Comparison of ENCODE assay signal across 20 cellular contexts in the genomic region with DNA sequence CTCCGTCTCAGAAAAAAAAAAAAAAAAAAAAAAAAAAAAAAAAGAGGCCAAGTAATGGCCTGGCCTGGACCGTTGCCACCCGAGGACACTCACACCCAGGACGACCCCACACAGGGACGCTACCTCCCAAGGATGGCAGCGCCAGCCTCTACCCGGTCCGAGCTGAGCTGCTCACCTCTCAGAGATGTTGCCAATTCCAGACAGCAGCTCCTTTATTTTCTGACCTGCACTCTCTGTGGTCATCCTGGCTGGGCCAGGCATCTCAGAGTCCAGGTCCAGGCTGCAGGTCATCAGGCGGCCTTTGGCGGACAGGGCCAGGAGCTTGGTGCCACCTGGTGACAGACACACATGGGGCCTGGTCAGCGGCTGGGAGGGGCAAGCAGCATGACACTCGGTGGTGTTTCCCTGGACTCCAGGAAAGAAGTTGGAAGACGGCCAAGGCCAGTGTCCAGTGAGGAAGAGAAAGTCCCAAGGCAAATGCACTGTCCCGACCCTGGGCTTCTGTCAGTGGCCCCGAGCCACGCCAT. TPM values are rescaled to one million over a fixed set of nuclear protein-coding genes. Genes with fewer than 3 reads are reported as not detected.
DNase-seq lines count a peak whose midpoint lies in the region; ATAC-seq and TF ChIP-seq lines count a peak whose summit lies in the region.
"Had no signal": no experiment of that assay in that cellular context is flagged by ENCODE, and none has a peak within 500 bp of the region (broad histone marks: within the 10 kb centered on the region; RNA-seq: fewer than 3 reads in every experiment).

No MANE protein-coding gene starts in this region.

- H3K4me1 ChIP-seq in SK-N-SH (ENCODE audit: control insufficient read depth in 1 of 2, insufficient read depth in 2 of 2, low read depth in 1 of 2, low read length in 1 of 2) (peaks cover 5 to 24% of the 10 kb centered on the region in 2 experiments; a peak in 2 of 4 replicates), Loucy (ENCODE audit: insufficient read depth, low read length, poor library complexity, severe bottlenecking) (peaks cover 31% of the 10 kb centered on the region)
- H3K4me1 ChIP-seq: BE2C had no signal

- ATAC-seq in SK-N-SH treated with all-trans-retinoic acid at 6 μM for 48 hours = no peak
- ATAC-seq: activated CD8-positive, alpha-beta T cell treated with anti-CD3 and anti-CD28 coated beads for 36 hours; HCT116 had no signal

- 0 out of 2 replicates have a peak, but pooled peaks have one; percentile 18 for TF ChIP-seq RAD21 in SK-N-SH (IDR thresholded peaks at IDR 0.05; ENCODE audit: low read length)

- no peaks in the 10 kb centered on the region for H3K9me3 Mint-ChIP-seq in nephron progenitor cell
- H3K9me3 Mint-ChIP-seq: activated CD8-positive, alpha-beta T cell treated with anti-CD3 and anti-CD28 coated beads for 36 hours had no signal

- H3K9me3 ChIP-seq in SK-N-SH (no peaks in the 10 kb centered on the region), Loucy (ENCODE audit: insufficient read depth, low read depth, low read length) (no peaks in the 10 kb centered on the region), MG63 (no peaks in the 10 kb centered on the region)
- H3K9me3 ChIP-seq: BE2C, Peyer's patch, tibial artery had no signal

- H4K20me1 ChIP-seq in SK-N-SH (ENCODE audit: insufficient read depth) = peaks cover 12% of the 10 kb centered on the region; the same call in 1 of the 2 replicates
- peaks cover 20% of the 10 kb centered on the region for H4K20me1 ChIP-seq in Loucy (ENCODE audit: insufficient read depth, low read length, poor library complexity, severe bottlenecking)

- CTCF ChIA-PET in SK-N-SH (lab: Yijun Ruan, JAX) = interaction anchor here (1.0 to 2.3 kb wide), 2 partner anchors 12 to 109 kb away, joined by 3 to 11 read pairs; no protein-coding TSS in a partner anchor

- no peaks in the 10 kb centered on the region for H3K27me3 Mint-ChIP-seq in nephron progenitor cell (ENCODE audit: low read depth, poor library complexity)
- H3K27me3 Mint-ChIP-seq: activated CD8-positive, alpha-beta T cell treated with anti-CD3 and anti-CD28 coated beads for 36 hours had no signal

- TF ChIP-seq EP300 in SK-N-SH (IDR thresholded peaks at IDR 0.05; ENCODE audit: borderline replicate concordance in 1 of 2, low read depth in 1 of 2, low read length in 1 of 2) = no peak

- H3K9ac ChIP-seq in SK-N-SH (no peak overlapping the region), Loucy (ENCODE audit: low read depth, low read length, poor library complexity, severe bottlenecking) (no peak overlapping the region)

- H3K4me3 Mint-ChIP-seq in nephron progenitor cell = peak overlapping the region; percentile 54

- POLR2A ChIA-PET in SK-N-SH (lab: Yijun Ruan, JAX) = no interaction called here

- H3K27ac ChIP-seq in SK-N-SH (ENCODE audit: low read depth in 2 of 2, low read length in 1 of 2) = no peak overlapping the region
- H3K27ac ChIP-seq: 22Rv1, Peyer's patch, tibial artery had no signal

- H3K4me3 ChIP-seq in SK-N-SH (ENCODE audit: low read depth in 2 of 2, low read length in 1 of 2) = no peak overlapping the region
- H3K4me3 ChIP-seq in Loucy (ENCODE audit: low read length, poor library complexity, severe bottlenecking) = no peak overlapping the region
- no peak overlapping the region for H3K4me3 ChIP-seq in MG63
- H3K4me3 ChIP-seq: Peyer's patch, tibial artery had no signal

- TF ChIP-seq CTCF in SK-N-SH (IDR thresholded peaks at IDR 0.05) = no peak
- TF ChIP-seq CTCF in Loucy (conservative IDR thresholded peaks at IDR 0.05; ENCODE audit: low read length) = no peak
- TF ChIP-seq CTCF in nephron progenitor cell (IDR thresholded peaks at IDR 0.05) = no peak

- peaks cover 39 to 55% of the 10 kb centered on the region in 2 experiments for H3K36me3 ChIP-seq in SK-N-SH (replicated peaks in 1 of 2; ENCODE audit: control insufficient read depth in 1 of 2, insufficient read depth in 2 of 2, low read length in 1 of 2)
- H3K36me3 ChIP-seq in Loucy (ENCODE audit: insufficient read depth, low read length) = peaks cover 24% of the 10 kb centered on the region; the same call in 1 of the 2 replicates
- H3K36me3 ChIP-seq in MG63 = peaks cover 73% of the 10 kb centered on the region

- H3K4me2 ChIP-seq in SK-N-SH (no peak overlapping the region), Loucy (ENCODE audit: low read depth, low read length, poor library complexity, severe bottlenecking) (peak overlapping the region; percentile 83)

- peaks cover 22% of the 10 kb centered on the region for H3K36me3 Mint-ChIP-seq in nephron progenitor cell (ENCODE audit: low read depth)

- H3K9me2 ChIP-seq in SK-N-SH = no peaks in the 10 kb centered on the region
- H3K9me2 ChIP-seq in Loucy (replicated peaks; ENCODE audit: low read depth, low read length) = no peaks in the 10 kb centered on the region

- peaks cover 40% of the 10 kb centered on the region for H3K4me1 Mint-ChIP-seq in nephron progenitor cell

- H2AFZ ChIP-seq in SK-N-SH (ENCODE audit: low read depth) (no peak overlapping the region), Loucy (ENCODE audit: low read length) (no peak overlapping the region)

- H3K79me2 ChIP-seq in SK-N-SH (ENCODE audit: insufficient read depth) = peaks cover 41% of the 10 kb centered on the region
- H3K79me2 ChIP-seq in Loucy (ENCODE audit: insufficient read depth, low read length) = peaks cover 33% of the 10 kb centered on the region

- DNase-seq in SK-N-SH = no peak
- peak; percentile 50 for DNase-seq in cerebellum (ENCODE audit: low spot score)
- no peak for DNase-seq in nephron progenitor cell
- no peak for DNase-seq in SK-N-DZ (ENCODE audit: low spot score)
- DNase-seq in activated gamma-delta T cell treated with Interleukin-2 at 50 U/mL for 16 hours = no peak
- DNase-seq in MG63 = no peak
- DNase-seq: activated CD8-positive, alpha-beta T cell treated with anti-CD3 and anti-CD28 coated beads for 36 hours; activated T-cell treated with anti-CD3 and anti-CD28 coated beads, Interleukin-2, amount 50 U/mL, for 48 hours; BE2C; GDM1; islet precursor cell; NCI-H1436; NCI-H774; Peyer's patch; stimulated activated naive CD4-positive, alpha-beta T cell treated with Interleukin-2 at 50 U/mL for 16 hours; tibial artery had no signal

- WGBS in SK-N-SH (ENCODE audit: low lambda C conversion rate) = 88% methylated on average over 16 of the region's 16 CpGs

- no peaks in the 10 kb centered on the region for H3K27me3 ChIP-seq in SK-N-SH (ENCODE audit: insufficient read depth)
- no peaks in the 10 kb centered on the region for H3K27me3 ChIP-seq in Loucy (ENCODE audit: insufficient read depth, low read length, poor library complexity, severe bottlenecking)
- no peaks in the 10 kb centered on the region for H3K27me3 ChIP-seq in MG63
- H3K27me3 ChIP-seq: BE2C, Peyer's patch, tibial artery had no signal

- H3K27ac Mint-ChIP-seq in nephron progenitor cell = no peak overlapping the region

- H3F3A ChIP-seq in SK-N-SH (replicated peaks; ENCODE audit: insufficient read depth) = peaks cover 16% of the 10 kb centered on the region
- peaks cover 10% of the 10 kb centered on the region; the same call in 1 of the 2 replicates for H3F3A ChIP-seq in Loucy (ENCODE audit: low read depth)

TF ChIP-seq in SK-N-SH, 30 proteins besides CTCF, POLR2A, EP300 and RAD21 (continues in another document):
- TF ChIP-seq EZH2phosphoT487 (IDR thresholded peaks at IDR 0.05; ENCODE audit: borderline replicate concordance, low read depth) (no peak), FOSL2 (IDR thresholded peaks at IDR 0.05; ENCODE audit: borderline replicate concordance, low read depth) (no peak), TAF1 (IDR thresholded peaks at IDR 0.05; ENCODE audit: borderline replicate concordance, low read depth, low read length) (no peak), MXI1 (IDR thresholded peaks at IDR 0.05; ENCODE audit: low read depth, low read length) (no peak), JUND (IDR thresholded peaks at IDR 0.05) (no peak)
- TF ChIP-seq, protein P1, sequence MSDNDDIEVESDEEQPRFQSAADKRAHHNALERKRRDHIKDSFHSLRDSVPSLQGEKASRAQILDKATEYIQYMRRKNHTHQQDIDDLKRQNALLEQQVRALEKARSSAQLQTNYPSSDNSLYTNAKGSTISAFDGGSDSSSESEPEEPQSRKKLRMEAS (IDR thresholded peaks at IDR 0.05; ENCODE audit: low read depth) = no peak

TF ChIP-seq in SK-N-SH treated with all-trans-retinoic acid at 6 μM for 48 hours, 23 proteins besides CTCF, POLR2A, EP300 and RAD21 (continues in another document):
- no peak for TF ChIP-seq RARB (CRISPR knock-in tag; IDR thresholded peaks at IDR 0.05)

RNA-seq across cellular contexts. Expression of a gene that starts 3.1 kb away (rescaled TPM):
- 17.1 and 18.9 TPM in 2 replicates for polyA plus RNA-seq in SK-N-SH (2012; rRNA removed)
- 6.8 and 12.0 TPM in 2 replicates for polyA plus RNA-seq in SK-N-SH (2012; cell fraction: cytosol; rRNA removed)
- polyA plus RNA-seq in SK-N-SH (2012; cell fraction: nucleus; rRNA removed) = 94.3 and 134 TPM in 2 replicates
- total RNA-seq in cerebellum = 25.8 TPM
- 40.2 and 49.0 TPM in 2 replicates for polyA plus RNA-seq in SK-N-DZ (2014; cell fraction: cytosol; rRNA removed)
- polyA plus RNA-seq in SK-N-DZ (2014; cell fraction: nucleus; rRNA removed) = 85.2 and 88.2 TPM in 2 replicates
- 25.6 and 41.7 TPM in 2 replicates for total RNA-seq in MG63 (2014; rRNA removed; shearing (Covaris generic); ENCODE audit: low replicate concordance)

RNA-seq across cellular contexts. Expression of a gene that starts 20.9 kb away (rescaled TPM):
- polyA plus RNA-seq in SK-N-SH (2012; rRNA removed) = 2.0 and 2.1 TPM in 2 replicates
- 0.31 and 0.79 TPM in 2 replicates for polyA plus RNA-seq in SK-N-SH (2012; cell fraction: cytosol; rRNA removed)
- polyA plus RNA-seq in SK-N-SH (2012; cell fraction: nucleus; rRNA removed) = 10.6 and 13.6 TPM in 2 replicates
- total RNA-seq in cerebellum = 4.0 TPM
- polyA plus RNA-seq in SK-N-DZ (2014; cell fraction: cytosol; rRNA removed) = 0.13 TPM in 1 of 2 replicates, not detected in the other
- polyA plus RNA-seq in SK-N-DZ (2014; cell fraction: nucleus; rRNA removed) = 0.52 TPM in 1 of 2 replicates, not detected in the other
- 0.12 TPM in 1 of 2 replicates, not detected in the other for total RNA-seq in MG63 (2014; rRNA removed; shearing (Covaris generic); ENCODE audit: low replicate concordance)

RNA-seq across cellular contexts. Expression of a gene that starts 36.5 kb away (rescaled TPM):
- 3,367 and 7,871 TPM in 2 replicates for polyA plus RNA-seq in SK-N-SH (2012; rRNA removed)
- polyA plus RNA-seq in SK-N-SH (2012; cell fraction: cytosol; rRNA removed) = 4,016 and 6,640 TPM in 2 replicates
- polyA plus RNA-seq in SK-N-SH (2012; cell fraction: nucleus; rRNA removed) = 7,589 and 12,425 TPM in 2 replicates
- total RNA-seq in cerebellum = 4,386 TPM
- 2,351 and 2,595 TPM in 2 replicates for polyA plus RNA-seq in SK-N-DZ (2014; cell fraction: cytosol; rRNA removed)
- polyA plus RNA-seq in SK-N-DZ (2014; cell fraction: nucleus; rRNA removed) = 1,254 and 2,322 TPM in 2 replicates
- total RNA-seq in MG63 (2014; rRNA removed; shearing (Covaris generic); ENCODE audit: low replicate concordance) = 5,061 and 6,321 TPM in 2 replicates
